1 cellular context compared by ENCODE assay signal in the genomic region with DNA sequence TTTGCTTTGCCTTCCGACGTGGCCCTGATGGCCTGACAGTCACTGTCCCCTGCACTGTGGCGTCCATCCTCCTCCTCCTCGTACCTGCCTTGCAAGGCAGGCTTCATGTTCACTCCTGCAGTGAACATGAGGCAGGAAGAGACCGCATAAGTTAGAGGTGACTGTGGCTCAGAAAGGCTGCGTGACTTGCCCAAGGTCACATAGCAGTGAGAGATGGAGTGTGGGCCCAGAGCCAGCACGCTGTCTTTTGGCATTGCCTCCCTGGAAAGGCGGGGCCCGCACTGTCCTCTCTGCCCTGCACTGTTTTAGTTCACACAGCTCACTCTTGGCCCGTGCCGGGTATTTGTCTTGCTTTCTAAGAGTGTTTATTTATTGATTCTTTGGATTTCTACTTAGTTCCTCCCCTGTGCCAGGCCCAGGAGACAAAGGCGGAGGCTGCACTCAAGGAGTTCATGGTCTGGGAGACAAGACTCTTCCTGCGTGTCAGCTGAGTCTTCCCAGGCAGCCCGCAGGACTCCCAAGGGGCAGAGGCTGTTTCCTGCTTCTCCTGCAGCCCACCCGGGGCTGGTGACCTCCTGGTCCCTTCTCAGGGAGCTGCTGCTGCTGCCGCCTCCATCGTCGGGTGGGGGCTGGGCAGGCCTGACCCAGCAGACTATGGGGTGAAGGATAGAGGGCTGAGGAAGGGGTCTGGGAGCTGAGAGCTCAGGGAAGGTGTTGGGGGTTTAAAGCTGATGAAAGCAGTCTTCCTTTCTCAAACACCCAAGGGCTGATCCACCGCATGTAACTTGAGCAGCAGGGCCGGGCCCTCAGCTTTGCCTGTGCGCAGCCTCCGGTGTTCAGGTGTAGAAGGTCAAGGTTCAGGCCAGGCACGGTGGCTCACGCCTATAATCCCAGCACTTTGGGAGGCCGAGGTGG.
A peak's percentile ranks its signal among the peaks of the same experiment; 100 is the strongest.
TF ChIP-seq lines count a peak whose summit lies in the region.

No MANE protein-coding gene starts in this region.

TF ChIP-seq in HepG2, 621 proteins besides CTCF, POLR2A, EP300 and RAD21 (continues in another document):
- TF ChIP-seq SYNCRIP (IDR thresholded peaks at IDR 0.05; ENCODE audit: insufficient read depth, low read depth, low read length) (no peak), ZSCAN20 (CRISPR knock-in tag; IDR thresholded peaks at IDR 0.05; ENCODE audit: borderline replicate concordance) (no peak), TCF7 (IDR thresholded peaks at IDR 0.05; ENCODE audit: low read depth) (no peak), SOX5 (CRISPR knock-in tag; IDR thresholded peaks at IDR 0.05; ENCODE audit: borderline replicate concordance) (peak; percentile 43; the same call in 1 of the 2 replicates), ZNF460 (CRISPR knock-in tag; IDR thresholded peaks at IDR 0.05; ENCODE audit: borderline replicate concordance) (peak; percentile 94), PHF21A (CRISPR knock-in tag; IDR thresholded peaks at IDR 0.05) (peak; percentile 88), SRSF9 (IDR thresholded peaks at IDR 0.05; ENCODE audit: borderline replicate concordance, insufficient read depth, low read depth, low read length, poor library complexity, severe bottlenecking) (no peak), ZSCAN31 (CRISPR knock-in tag; IDR thresholded peaks at IDR 0.05; ENCODE audit: low read depth) (peak; percentile 66; the same call in 1 of the 2 replicates), PPARG (CRISPR knock-in tag; conservative IDR thresholded peaks at IDR 0.05) (peak; percentile 62; the same call in 1 of the 2 replicates), SP4 (CRISPR knock-in tag; IDR thresholded peaks at IDR 0.05) (peak; percentile 66; the same call in 1 of the 2 replicates), ZNF629 (CRISPR knock-in tag; conservative IDR thresholded peaks at IDR 0.05) (peak; percentile 44; the same call in 1 of the 2 replicates), ADNP (CRISPR knock-in tag; IDR thresholded peaks at IDR 0.05) (peak; percentile 15; the same call in 1 of the 2 replicates), ZNF598 (CRISPR knock-in tag; IDR thresholded peaks at IDR 0.05; ENCODE audit: borderline replicate concordance) (no peak; the same call in 1 of the 2 replicates), YEATS4 (CRISPR knock-in tag; IDR thresholded peaks at IDR 0.05; ENCODE audit: borderline replicate concordance) (peak; percentile 47; the same call in 1 of the 2 replicates), ZNF138 (CRISPR knock-in tag; IDR thresholded peaks at IDR 0.05; ENCODE audit: low read depth) (peak; percentile 62; the same call in 1 of the 2 replicates), ZFP41 (CRISPR knock-in tag; IDR thresholded peaks at IDR 0.05; ENCODE audit: borderline replicate concordance) (peak; percentile 90; the same call in 1 of the 2 replicates), BRD4 (CRISPR knock-in tag; IDR thresholded peaks at IDR 0.05) (peak; percentile 78; the same call in 1 of the 2 replicates), PCBP1 (IDR thresholded peaks at IDR 0.05; ENCODE audit: borderline replicate concordance, low read depth, low read length) (0 out of 2 replicates have a peak, but pooled peaks have one; percentile 34), ZMYM2 (CRISPR knock-in tag; IDR thresholded peaks at IDR 0.05) (peak; percentile 77), ZIK1 (CRISPR knock-in tag; IDR thresholded peaks at IDR 0.05; ENCODE audit: borderline replicate concordance, low read depth) (peak; percentile 62; the same call in 1 of the 2 replicates), KLF6 (CRISPR knock-in tag; IDR thresholded peaks at IDR 0.05) (peak; percentile 11; the same call in 1 of the 2 replicates), ZNF737 (CRISPR knock-in tag; IDR thresholded peaks at IDR 0.05; ENCODE audit: borderline replicate concordance) (0 out of 2 replicates have a peak, but pooled peaks have one; percentile 55), KDM1A (CRISPR knock-in tag; IDR thresholded peaks at IDR 0.05) (peak; percentile 85), REL (CRISPR knock-in tag; conservative IDR thresholded peaks at IDR 0.05) (no peak), CBX5 (CRISPR knock-in tag; IDR thresholded peaks at IDR 0.05; ENCODE audit: borderline replicate concordance) (peak; percentile 31; the same call in 1 of the 2 replicates), ZNF264 (CRISPR knock-in tag; IDR thresholded peaks at IDR 0.05) (0 out of 2 replicates have a peak, but pooled peaks have one; percentile 32), NCOA5 (CRISPR knock-in tag; IDR thresholded peaks at IDR 0.05) (no peak), REPIN1 (CRISPR knock-in tag; IDR thresholded peaks at IDR 0.05; ENCODE audit: borderline replicate concordance, low read depth) (peak; percentile 40; the same call in 1 of the 2 replicates), ZNF232 (CRISPR knock-in tag; IDR thresholded peaks at IDR 0.05; ENCODE audit: borderline replicate concordance) (peak; percentile 34; the same call in 1 of the 2 replicates), ZNF451 (CRISPR knock-in tag; IDR thresholded peaks at IDR 0.05) (peak; percentile 80; the same call in 1 of the 2 replicates), ZNF510 (CRISPR knock-in tag; IDR thresholded peaks at IDR 0.05; ENCODE audit: low read depth) (0 out of 2 replicates have a peak, but pooled peaks have one; percentile 53)
- TF ChIP-seq, protein P1, sequence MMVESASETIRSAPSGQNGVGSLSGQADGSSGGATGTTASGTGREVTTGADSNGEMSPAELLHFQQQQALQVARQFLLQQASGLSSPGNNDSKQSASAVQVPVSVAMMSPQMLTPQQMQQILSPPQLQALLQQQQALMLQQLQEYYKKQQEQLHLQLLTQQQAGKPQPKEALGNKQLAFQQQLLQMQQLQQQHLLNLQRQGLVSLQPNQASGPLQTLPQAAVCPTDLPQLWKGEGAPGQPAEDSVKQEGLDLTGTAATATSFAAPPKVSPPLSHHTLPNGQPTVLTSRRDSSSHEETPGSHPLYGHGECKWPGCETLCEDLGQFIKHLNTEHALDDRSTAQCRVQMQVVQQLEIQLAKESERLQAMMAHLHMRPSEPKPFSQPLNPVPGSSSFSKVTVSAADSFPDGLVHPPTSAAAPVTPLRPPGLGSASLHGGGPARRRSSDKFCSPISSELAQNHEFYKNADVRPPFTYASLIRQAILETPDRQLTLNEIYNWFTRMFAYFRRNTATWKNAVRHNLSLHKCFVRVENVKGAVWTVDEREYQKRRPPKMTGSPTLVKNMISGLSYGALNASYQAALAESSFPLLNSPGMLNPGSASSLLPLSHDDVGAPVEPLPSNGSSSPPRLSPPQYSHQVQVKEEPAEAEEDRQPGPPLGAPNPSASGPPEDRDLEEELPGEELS (CRISPR knock-in tag; IDR thresholded peaks at IDR 0.05) = peak; percentile 42
- TF ChIP-seq, protein P2, sequence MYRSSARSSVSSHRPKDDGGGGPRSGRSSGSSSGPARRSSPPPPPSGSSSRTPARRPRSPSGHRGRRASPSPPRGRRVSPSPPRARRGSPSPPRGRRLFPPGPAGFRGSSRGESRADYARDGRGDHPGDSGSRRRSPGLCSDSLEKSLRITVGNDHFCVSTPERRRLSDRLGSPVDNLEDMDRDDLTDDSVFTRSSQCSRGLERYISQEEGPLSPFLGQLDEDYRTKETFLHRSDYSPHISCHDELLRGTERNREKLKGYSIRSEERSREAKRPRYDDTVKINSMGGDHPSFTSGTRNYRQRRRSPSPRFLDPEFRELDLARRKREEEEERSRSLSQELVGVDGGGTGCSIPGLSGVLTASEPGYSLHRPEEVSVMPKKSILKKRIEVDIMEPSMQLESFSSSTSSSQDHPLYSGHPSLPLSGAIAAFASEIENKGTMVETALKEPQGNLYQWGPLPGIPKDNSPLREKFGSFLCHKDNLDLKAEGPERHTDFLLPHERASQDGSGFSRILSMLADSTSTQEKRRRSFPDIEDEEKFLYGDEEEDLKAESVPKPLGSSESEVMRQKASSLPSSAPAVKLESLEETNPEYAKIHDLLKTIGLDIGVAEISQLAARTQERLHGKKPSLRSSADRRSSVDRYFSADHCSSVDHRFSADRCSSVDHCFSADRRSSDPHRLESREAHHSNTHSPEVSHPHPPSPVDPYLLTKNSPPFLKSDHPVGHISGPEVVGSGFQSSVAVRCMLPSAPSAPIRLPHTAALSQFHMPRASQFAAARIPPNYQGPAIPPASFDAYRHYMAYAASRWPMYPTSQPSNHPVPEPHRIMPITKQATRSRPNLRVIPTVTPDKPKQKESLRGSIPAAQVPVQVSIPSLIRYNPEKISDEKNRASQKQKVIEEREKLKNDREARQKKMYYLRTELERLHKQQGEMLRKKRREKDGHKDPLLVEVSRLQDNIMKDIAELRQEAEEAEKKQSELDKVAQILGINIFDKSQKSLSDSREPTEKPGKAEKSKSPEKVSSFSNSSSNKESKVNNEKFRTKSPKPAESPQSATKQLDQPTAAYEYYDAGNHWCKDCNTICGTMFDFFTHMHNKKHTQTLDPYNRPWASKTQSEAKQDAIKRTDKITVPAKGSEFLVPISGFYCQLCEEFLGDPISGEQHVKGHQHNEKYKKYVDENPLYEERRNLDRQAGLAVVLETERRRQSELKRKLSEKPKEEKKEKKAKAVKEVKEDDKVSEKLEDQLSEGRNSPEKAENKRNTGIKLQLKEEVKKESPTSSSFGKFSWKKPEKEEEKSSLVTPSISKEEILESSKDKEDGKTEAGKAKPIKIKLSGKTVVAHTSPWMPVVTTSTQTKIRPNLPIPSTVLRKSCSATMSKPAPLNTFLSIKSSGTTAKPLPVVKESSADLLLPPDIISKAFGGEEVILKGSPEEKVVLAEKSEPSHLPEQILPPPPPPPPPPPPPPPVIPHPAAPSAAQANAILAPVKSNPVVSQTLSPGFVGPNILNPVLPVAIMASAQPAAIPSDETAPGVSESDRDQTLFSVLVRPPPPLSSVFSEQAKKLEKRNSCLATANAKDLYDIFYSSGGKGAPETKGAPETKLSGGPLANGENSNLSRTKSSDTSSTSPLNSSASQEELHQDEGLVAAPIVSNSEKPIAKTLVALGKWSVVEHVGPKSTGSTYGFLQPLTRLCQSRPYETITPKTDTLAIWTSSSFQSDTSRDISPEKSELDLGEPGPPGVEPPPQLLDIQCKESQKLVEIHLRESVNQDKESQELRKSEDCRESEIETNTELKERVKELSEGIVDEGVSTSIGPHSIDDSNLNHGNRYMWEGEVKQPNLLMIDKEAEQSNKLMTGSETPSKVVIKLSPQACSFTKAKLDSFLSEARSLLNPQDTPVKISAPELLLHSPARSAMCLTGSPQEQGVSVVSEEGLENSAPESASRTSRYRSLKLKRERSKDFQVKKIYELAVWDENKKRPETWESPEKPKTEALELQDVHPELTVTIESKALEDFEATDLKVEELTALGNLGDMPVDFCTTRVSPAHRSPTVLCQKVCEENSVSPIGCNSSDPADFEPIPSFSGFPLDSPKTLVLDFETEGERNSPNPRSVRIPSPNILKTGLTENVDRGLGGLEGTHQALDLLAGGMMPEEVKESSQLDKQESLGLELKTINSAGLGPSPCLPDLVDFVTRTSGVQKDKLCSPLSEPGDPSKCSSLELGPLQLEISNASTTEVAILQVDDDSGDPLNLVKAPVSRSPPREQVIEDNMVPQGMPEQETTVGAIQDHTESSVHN (CRISPR knock-in tag; IDR thresholded peaks at IDR 0.05) = 0 out of 2 replicates have a peak, but pooled peaks have one; percentile 37
- TF ChIP-seq, protein P3, sequence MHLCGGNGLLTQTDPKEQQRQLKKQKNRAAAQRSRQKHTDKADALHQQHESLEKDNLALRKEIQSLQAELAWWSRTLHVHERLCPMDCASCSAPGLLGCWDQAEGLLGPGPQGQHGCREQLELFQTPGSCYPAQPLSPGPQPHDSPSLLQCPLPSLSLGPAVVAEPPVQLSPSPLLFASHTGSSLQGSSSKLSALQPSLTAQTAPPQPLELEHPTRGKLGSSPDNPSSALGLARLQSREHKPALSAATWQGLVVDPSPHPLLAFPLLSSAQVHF (CRISPR knock-in tag; IDR thresholded peaks at IDR 0.05) = no peak
- TF ChIP-seq, protein P4, sequence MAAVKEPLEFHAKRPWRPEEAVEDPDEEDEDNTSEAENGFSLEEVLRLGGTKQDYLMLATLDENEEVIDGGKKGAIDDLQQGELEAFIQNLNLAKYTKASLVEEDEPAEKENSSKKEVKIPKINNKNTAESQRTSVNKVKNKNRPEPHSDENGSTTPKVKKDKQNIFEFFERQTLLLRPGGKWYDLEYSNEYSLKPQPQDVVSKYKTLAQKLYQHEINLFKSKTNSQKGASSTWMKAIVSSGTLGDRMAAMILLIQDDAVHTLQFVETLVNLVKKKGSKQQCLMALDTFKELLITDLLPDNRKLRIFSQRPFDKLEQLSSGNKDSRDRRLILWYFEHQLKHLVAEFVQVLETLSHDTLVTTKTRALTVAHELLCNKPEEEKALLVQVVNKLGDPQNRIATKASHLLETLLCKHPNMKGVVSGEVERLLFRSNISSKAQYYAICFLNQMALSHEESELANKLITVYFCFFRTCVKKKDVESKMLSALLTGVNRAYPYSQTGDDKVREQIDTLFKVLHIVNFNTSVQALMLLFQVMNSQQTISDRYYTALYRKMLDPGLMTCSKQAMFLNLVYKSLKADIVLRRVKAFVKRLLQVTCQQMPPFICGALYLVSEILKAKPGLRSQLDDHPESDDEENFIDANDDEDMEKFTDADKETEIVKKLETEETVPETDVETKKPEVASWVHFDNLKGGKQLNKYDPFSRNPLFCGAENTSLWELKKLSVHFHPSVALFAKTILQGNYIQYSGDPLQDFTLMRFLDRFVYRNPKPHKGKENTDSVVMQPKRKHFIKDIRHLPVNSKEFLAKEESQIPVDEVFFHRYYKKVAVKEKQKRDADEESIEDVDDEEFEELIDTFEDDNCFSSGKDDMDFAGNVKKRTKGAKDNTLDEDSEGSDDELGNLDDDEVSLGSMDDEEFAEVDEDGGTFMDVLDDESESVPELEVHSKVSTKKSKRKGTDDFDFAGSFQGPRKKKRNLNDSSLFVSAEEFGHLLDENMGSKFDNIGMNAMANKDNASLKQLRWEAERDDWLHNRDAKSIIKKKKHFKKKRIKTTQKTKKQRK (IDR thresholded peaks at IDR 0.05; ENCODE audit: low read length) = no peak
- TF ChIP-seq, protein P5, sequence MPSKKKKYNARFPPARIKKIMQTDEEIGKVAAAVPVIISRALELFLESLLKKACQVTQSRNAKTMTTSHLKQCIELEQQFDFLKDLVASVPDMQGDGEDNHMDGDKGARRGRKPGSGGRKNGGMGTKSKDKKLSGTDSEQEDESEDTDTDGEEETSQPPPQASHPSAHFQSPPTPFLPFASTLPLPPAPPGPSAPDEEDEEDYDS (CRISPR knock-in tag; IDR thresholded peaks at IDR 0.05) = peak; percentile 48
- TF ChIP-seq, protein P6, sequence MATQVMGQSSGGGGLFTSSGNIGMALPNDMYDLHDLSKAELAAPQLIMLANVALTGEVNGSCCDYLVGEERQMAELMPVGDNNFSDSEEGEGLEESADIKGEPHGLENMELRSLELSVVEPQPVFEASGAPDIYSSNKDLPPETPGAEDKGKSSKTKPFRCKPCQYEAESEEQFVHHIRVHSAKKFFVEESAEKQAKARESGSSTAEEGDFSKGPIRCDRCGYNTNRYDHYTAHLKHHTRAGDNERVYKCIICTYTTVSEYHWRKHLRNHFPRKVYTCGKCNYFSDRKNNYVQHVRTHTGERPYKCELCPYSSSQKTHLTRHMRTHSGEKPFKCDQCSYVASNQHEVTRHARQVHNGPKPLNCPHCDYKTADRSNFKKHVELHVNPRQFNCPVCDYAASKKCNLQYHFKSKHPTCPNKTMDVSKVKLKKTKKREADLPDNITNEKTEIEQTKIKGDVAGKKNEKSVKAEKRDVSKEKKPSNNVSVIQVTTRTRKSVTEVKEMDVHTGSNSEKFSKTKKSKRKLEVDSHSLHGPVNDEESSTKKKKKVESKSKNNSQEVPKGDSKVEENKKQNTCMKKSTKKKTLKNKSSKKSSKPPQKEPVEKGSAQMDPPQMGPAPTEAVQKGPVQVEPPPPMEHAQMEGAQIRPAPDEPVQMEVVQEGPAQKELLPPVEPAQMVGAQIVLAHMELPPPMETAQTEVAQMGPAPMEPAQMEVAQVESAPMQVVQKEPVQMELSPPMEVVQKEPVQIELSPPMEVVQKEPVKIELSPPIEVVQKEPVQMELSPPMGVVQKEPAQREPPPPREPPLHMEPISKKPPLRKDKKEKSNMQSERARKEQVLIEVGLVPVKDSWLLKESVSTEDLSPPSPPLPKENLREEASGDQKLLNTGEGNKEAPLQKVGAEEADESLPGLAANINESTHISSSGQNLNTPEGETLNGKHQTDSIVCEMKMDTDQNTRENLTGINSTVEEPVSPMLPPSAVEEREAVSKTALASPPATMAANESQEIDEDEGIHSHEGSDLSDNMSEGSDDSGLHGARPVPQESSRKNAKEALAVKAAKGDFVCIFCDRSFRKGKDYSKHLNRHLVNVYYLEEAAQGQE (IDR thresholded peaks at IDR 0.05; ENCODE audit: borderline replicate concordance in 1 of 2, low read depth in 1 of 2, low read length in 2 of 2) = no peak
